Comparison of ENCODE assay signal across 14 cellular contexts in the genomic region with DNA sequence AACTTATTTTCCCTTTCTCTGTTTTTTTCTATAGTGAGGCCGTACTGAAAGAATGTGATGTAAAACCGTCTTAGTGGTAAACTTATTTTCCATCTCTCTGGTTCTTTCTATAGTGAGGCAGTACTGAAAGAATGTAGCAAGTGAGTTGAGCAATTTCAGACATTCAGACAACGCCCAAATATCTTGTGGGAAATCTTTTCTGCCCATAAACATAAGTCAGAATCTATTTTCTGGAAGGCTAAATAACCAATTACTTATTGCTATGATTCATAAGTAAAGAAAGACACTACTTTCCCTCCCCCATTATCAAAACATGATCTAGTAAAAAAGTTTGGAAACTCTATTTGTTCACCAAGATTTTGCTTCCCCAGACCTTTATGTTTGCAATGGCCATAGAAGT. TPM values are rescaled to one million over a fixed set of nuclear protein-coding genes. Genes with fewer than 3 reads are reported as not detected.
A peak's percentile ranks its signal among the peaks of the same experiment; 100 is the strongest.
DNase-seq lines count a peak whose midpoint lies in the region; ATAC-seq and TF ChIP-seq lines count a peak whose summit lies in the region.
"Had no signal": no experiment of that assay in that cellular context is flagged by ENCODE, and none has a peak within 500 bp of the region (broad histone marks: within the 10 kb centered on the region; RNA-seq: fewer than 3 reads in every experiment).

No MANE protein-coding gene starts in this region.

- POLR2A ChIA-PET in activated CD8-positive, alpha-beta T cell treated with anti-CD3 and anti-CD28 coated beads for 36 hours (lab: Charles Lee), result no interaction called here

- H3K36me3 Mint-ChIP-seq in activated CD8-positive, alpha-beta T cell treated with anti-CD3 and anti-CD28 coated beads for 36 hours (ENCODE audit: low read depth), result no peaks in the 10 kb centered on the region

- no peaks in the 10 kb centered on the region for H3K27me3 Mint-ChIP-seq in activated CD8-positive, alpha-beta T cell treated with anti-CD3 and anti-CD28 coated beads for 36 hours

- 29% methylated on average over 3 of the region's 3 CpGs for WGBS in suprapubic skin
- WGBS in heart right ventricle, 2 donors, result 67 to 82% methylated on average over 3 of the region's 3 CpGs

- TF ChIP-seq CTCF in fibroblast of villous mesenchyme (IDR thresholded peaks at IDR 0.05; ENCODE audit: insufficient read depth, low read depth, low read length) (no peak), suprapubic skin (IDR thresholded peaks at IDR 0.05) (no peak), heart right ventricle (IDR thresholded peaks at IDR 0.05) (no peak)
- no peak for TF ChIP-seq CTCF in activated CD8-positive, alpha-beta T cell treated with anti-CD3 and anti-CD28 coated beads for 36 hours (IDR thresholded peaks at IDR 0.05)

- DNase-seq in NOMO-1 treated with DMSO at 0.1 percent for 48 hours (lab: John Stamatoyannopoulos, UW; ENCODE audit: unreplicated experiment) (peak; percentile 44), NOMO-1 treated with dmso at 0.1 percent for 144 hours (lab: John Stamatoyannopoulos, UW; ENCODE audit: unreplicated experiment) (no peak), SJSA1 (ENCODE audit: low read depth in 1 of 2, low spot score in 2 of 2) (peak in 1 of 2 experiments; percentile 62), fibroblast of villous mesenchyme (ENCODE audit: low read depth) (peak; percentile 97), suprapubic skin (ENCODE audit: low spot score in 2 of 2) (no peak), NCI-H748 treated with DMSO at 0.1 percent for 48 hours (lab: John Stamatoyannopoulos, UW) (no peak), heart right ventricle (no peak)
- no peak for DNase-seq in activated CD8-positive, alpha-beta T cell treated with anti-CD3 and anti-CD28 coated beads for 36 hours
- DNase-seq: NCI-H1105, NCI-H526, posterior cingulate gyrus had no signal

- CTCF ChIA-PET in activated CD8-positive, alpha-beta T cell treated with anti-CD3 and anti-CD28 coated beads for 36 hours (lab: Charles Lee), result no interaction called here

- H3K4me1 ChIP-seq in SJSA1 (replicated peaks), result peaks cover 5% of the 10 kb centered on the region
- H3K4me1 ChIP-seq in suprapubic skin, result peaks cover 9% of the 10 kb centered on the region
- H3K4me1 ChIP-seq in heart right ventricle, result peaks cover 0 to 18% (median 0%) of the 10 kb centered on the region in 9 donors

- no peak for TF ChIP-seq POLR2A in suprapubic skin (IDR thresholded peaks at IDR 0.05)

- no peaks in the 10 kb centered on the region for H3K9me3 ChIP-seq in SJSA1 (replicated peaks)
- H3K9me3 ChIP-seq in suprapubic skin, result no peaks in the 10 kb centered on the region
- no peaks in the 10 kb centered on the region for H3K9me3 ChIP-seq in heart right ventricle

- H3K36me3 ChIP-seq in SJSA1, result no peaks in the 10 kb centered on the region
- H3K36me3 ChIP-seq in suprapubic skin, result no peaks in the 10 kb centered on the region
- H3K36me3 ChIP-seq in heart right ventricle, result no peaks in the 10 kb centered on the region

- H3K4me1 Mint-ChIP-seq in activated CD8-positive, alpha-beta T cell treated with anti-CD3 and anti-CD28 coated beads for 36 hours (ENCODE audit: low read depth), result peaks cover 2% of the 10 kb centered on the region

- no peak overlapping the region for H3K4me3 Mint-ChIP-seq in activated CD8-positive, alpha-beta T cell treated with anti-CD3 and anti-CD28 coated beads for 36 hours

- H3K4me3 ChIP-seq in SJSA1 (no peak overlapping the region), fibroblast of villous mesenchyme (ENCODE audit: low read depth, low read length) (no peak overlapping the region), suprapubic skin (no peak overlapping the region), heart right ventricle (no peak overlapping the region)
- H3K4me3 ChIP-seq: lung had no signal

- H3K27me3 ChIP-seq in SJSA1 (replicated peaks) (no peaks in the 10 kb centered on the region), suprapubic skin (no peaks in the 10 kb centered on the region), heart right ventricle (no peaks in the 10 kb centered on the region)

- H3K27ac ChIP-seq in SJSA1 (peak overlapping the region; percentile 79), suprapubic skin (peak overlapping the region; percentile 26), heart right ventricle (no peak overlapping the region)
- H3K27ac ChIP-seq: 22Rv1 had no signal

- TF ChIP-seq EP300 in suprapubic skin (IDR thresholded peaks at IDR 0.05), result no peak

- intact Hi-C loops in heart right ventricle (cut with DNase I), result no loop called here
- intact Hi-C loops in activated CD8-positive, alpha-beta T cell treated with anti-CD3 and anti-CD28 coated beads for 36 hours (cut with micrococcal nuclease), result no loop called here

- H3K9me3 Mint-ChIP-seq in activated CD8-positive, alpha-beta T cell treated with anti-CD3 and anti-CD28 coated beads for 36 hours, result peaks cover 2% of the 10 kb centered on the region

- no peak for ATAC-seq in heart right ventricle
- ATAC-seq in activated CD8-positive, alpha-beta T cell treated with anti-CD3 and anti-CD28 coated beads for 36 hours, result no peak

- no peak overlapping the region for H3K27ac Mint-ChIP-seq in activated CD8-positive, alpha-beta T cell treated with anti-CD3 and anti-CD28 coated beads for 36 hours
- H3K27ac Mint-ChIP-seq: activated T-helper 2 cell treated with anti-CD3 and anti-CD28 coated beads, Interferon-gamma antibody, Interleukin-2, Interleukin-4, amounts not matched to agents 10 μg/mL and 5 μg/mL and 100 μg/mL, durations not matched to agents 14 hours and 24 hours and 36 hours had no signal

RNA-seq across cellular contexts. Expression of a gene that starts 18.8 kb away (rescaled TPM):
- 45.5 and 53.5 TPM in 2 replicates for total RNA-seq in SJSA1 (2014; rRNA removed; shearing (Covaris generic))
- 47.4 and 65.2 TPM in 2 replicates for total RNA-seq in fibroblast of villous mesenchyme
- 10 to 100 TPM in 2 of 4 donors, 1 to 10 TPM in 2; 4.0 to 11.2 (median 10.0) TPM for total RNA-seq in suprapubic skin
- total RNA-seq in heart right ventricle, result 10 to 100 TPM; 27.4 to 37.5 (median 31.5) TPM
- 10 to 100 TPM in 1 of 2 donors, 1 to 10 TPM in 1; 9.9 to 22.7 TPM for polyA plus RNA-seq in heart right ventricle
- 10 to 100 TPM; 39.4 to 41.7 TPM for total RNA-seq in activated CD8-positive, alpha-beta T cell treated with anti-CD3 and anti-CD28 coated beads for 36 hours

Comparison
In these comparisons a context has a peak if more than half of its experiments do, and no peak if none do; other contexts are left out.
1. DNase-seq: peak in NOMO-1 treated with DMSO at 0.1 percent for 48 hours (single experiment) and fibroblast of villous mesenchyme (single experiment); none in NOMO-1 treated with dmso at 0.1 percent for 144 hours (single experiment), suprapubic skin (0 of 2), NCI-H748 treated with DMSO at 0.1 percent for 48 hours (single experiment), heart right ventricle (0 of 2) and activated CD8-positive, alpha-beta T cell treated with anti-CD3 and anti-CD28 coated beads for 36 hours (single experiment).
2. H3K27ac ChIP-seq: peak in SJSA1 (single experiment) and suprapubic skin (single experiment); none in heart right ventricle (0 of 10).